In genomic region chr7:151808296-151809155, GRCh38 we compare ENCODE assay signal across 1 cellular context.
TF ChIP-seq lines count a peak whose summit lies in the region.

No MANE protein-coding gene starts in this region.

TF ChIP-seq in HEK293, 187 proteins besides CTCF, POLR2A, EP300 and RAD21 (continued from another document):
- TF ChIP-seq PRDM10 (tag by site-specific recombination; IDR thresholded peaks at IDR 0.05): peak; percentile 24; the same call in 1 of the 2 replicates
- TF ChIP-seq YY2 (tag by site-specific recombination; IDR thresholded peaks at IDR 0.05): no peak
- TF ChIP-seq ZNF768 (tag by site-specific recombination; IDR thresholded peaks at IDR 0.05): no peak
TF ChIP-seq in HEK293: peak in this region for 1.
